In the genomic region with DNA sequence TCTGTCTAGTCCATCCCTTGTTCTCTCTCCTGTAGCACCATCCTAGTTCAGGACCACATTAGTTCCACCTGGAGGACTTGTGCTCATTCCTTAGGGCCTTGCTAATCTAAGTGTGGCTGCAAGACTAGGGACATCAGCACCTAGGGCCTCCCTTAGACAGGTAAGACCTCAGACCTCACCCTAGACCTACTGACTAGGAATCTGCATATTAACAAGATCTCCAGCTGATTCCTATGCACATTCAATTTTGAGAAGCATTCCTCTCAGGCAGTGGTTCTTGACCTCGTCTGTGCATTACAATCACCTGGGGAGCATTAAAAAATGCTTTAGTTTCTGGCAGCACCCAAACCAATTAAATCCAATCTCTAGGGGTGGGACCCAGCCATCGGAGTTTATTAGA, we compare ENCODE assay signal across 26 cellular contexts.
"Had no signal": no experiment of that assay in that cellular context is flagged by ENCODE, and none has a peak within 500 bp of the region (broad histone marks: within the 10 kb centered on the region; RNA-seq: fewer than 3 reads in every experiment).

No MANE protein-coding gene starts in this region.

- H3K4me1 ChIP-seq: left lung, lower lobe of right lung, prostate gland, thyroid gland, upper lobe of right lung had no signal

- H3K9me3 ChIP-seq: left lung, lower lobe of right lung, pancreas, prostate gland, stomach, testis, thyroid gland, transverse colon, upper lobe of right lung had no signal

- DNase-seq: hypothalamus; immature natural killer cell; kidney; left colon; left lung; lower lobe of right lung; mammary epithelial cell; mesenchymal stem cell; naive thymus-derived CD8-positive, alpha-beta T cell; nucleus accumbens; pancreas; retina; right cardiac atrium; stimulated activated CD4-positive, alpha-beta T cell treated with anti-CD3 and anti-CD28 coated beads, Interleukin-12 subunit alpha, Interleukin-12 subunit beta, amount 100 ng/mL, for 4 hours; stimulated activated CD4-positive, alpha-beta T cell treated with anti-CD3 and anti-CD28 coated beads, Interleukin-15, amount 100 ng/mL, for 24 hours; stimulated activated CD4-positive, alpha-beta T cell treated with anti-CD3 and anti-CD28 coated beads, Interleukin-2, amount 100 ng/mL, for 24 hours; stimulated activated CD4-positive, alpha-beta T cell treated with anti-CD3 and anti-CD28 coated beads, Interleukin-4, amount 100 ng/mL, for 1 hour; stimulated activated naive B cell treated with anti-CD40 and anti-IgM and Interleukin-4, amounts not matched to agents 10 μg/mL and 1 μg/mL and 100 μg/mL, for 72 hours; stimulated activated naive CD8-positive, alpha-beta T cell treated with anti-CD3 and anti-CD28 coated beads, Interleukin-15, Interleukin-2, amounts not matched to agents 100 U/mL and 50 U/mL, for 24 hours; stomach; testis; thyroid gland; transverse colon; upper lobe of right lung had no signal

- H3K27ac ChIP-seq: left lung, lower lobe of right lung, pancreas, prostate gland, skin epidermis, stomach, testis, thyroid gland, transverse colon, upper lobe of right lung had no signal

- H3K36me3 ChIP-seq: left lung, lower lobe of right lung, pancreas, prostate gland, stomach, thyroid gland, transverse colon, upper lobe of right lung had no signal

- H3K4me3 ChIP-seq: left lung, lower lobe of right lung, pancreas, prostate gland, skin epidermis, stomach, testis, thyroid gland, transverse colon, upper lobe of right lung had no signal

- H3K27me3 ChIP-seq: pancreas, testis, thyroid gland, upper lobe of right lung had no signal
